ENCODE assay signal across 18 cellular contexts in genomic region chr4:152705918-152706317, GRCh38. TPM values are rescaled to one million over a fixed set of nuclear protein-coding genes. Genes with fewer than 3 reads are reported as not detected.
DNase-seq lines count a peak whose midpoint lies in the region; ATAC-seq and TF ChIP-seq lines count a peak whose summit lies in the region.
"Had no signal": no experiment of that assay in that cellular context is flagged by ENCODE, and none has a peak within 500 bp of the region (broad histone marks: within the 10 kb centered on the region; RNA-seq: fewer than 3 reads in every experiment).

No MANE protein-coding gene starts in this region.

- POLR2A ChIA-PET in activated CD4-positive, alpha-beta T cell treated with anti-CD3 and anti-CD28 coated beads, Interleukin-2, amount 10 ng/mL, durations not matched to agents 7 days and 5 days (lab: Charles Lee): no interaction called here
- POLR2A ChIA-PET in PC-9 (lab: Charles Lee; ENCODE audit: unreplicated experiment): interaction anchor here (0.6 kb wide), 1 partner anchor 26 kb away, joined by 4 read pairs; the partner anchor contains the start of gene TMEM154

- H3K36me3 ChIP-seq in GM23338 (ENCODE audit: insufficient read depth) (no peaks in the 10 kb centered on the region), OCI-LY1 (ENCODE audit: insufficient read depth, low read length) (no peaks in the 10 kb centered on the region), endodermal cell (ENCODE audit: control insufficient read depth, insufficient read depth, low read length) (no peaks in the 10 kb centered on the region), neural progenitor cell (no peaks in the 10 kb centered on the region), upper lobe of right lung (no peaks in the 10 kb centered on the region), PC-9 (ENCODE audit: low read depth) (no peaks in the 10 kb centered on the region)
- H3K36me3 ChIP-seq: HAP-1 had no signal

- H3K9me2 ChIP-seq in GM23338 (ENCODE audit: insufficient read depth): no peaks in the 10 kb centered on the region
- H3K9me2 ChIP-seq in OCI-LY1 (ENCODE audit: low read depth, low read length): no peaks in the 10 kb centered on the region
- H3K9me2 ChIP-seq in PC-9 (ENCODE audit: insufficient read depth): no peaks in the 10 kb centered on the region

- ATAC-seq in GM23338 (peak; percentile 68), upper lobe of right lung (no peak)

- H3K9me3 Mint-ChIP-seq in GM23338 (peaks cover 23% of the 10 kb centered on the region), endodermal cell (peaks cover 5% of the 10 kb centered on the region), neural progenitor cell (peaks cover 7% of the 10 kb centered on the region)
- peaks cover 14% of the 10 kb centered on the region for H3K9me3 Mint-ChIP-seq in activated CD4-positive, alpha-beta T cell treated with anti-CD3 and anti-CD28 coated beads, Interleukin-2, amount 10 ng/mL, durations not matched to agents 7 days and 5 days

- TF ChIP-seq CTCF in GM23338 (conservative IDR thresholded peaks at IDR 0.05; ENCODE audit: low read depth in 2 of 2): peak; percentile 66 to 74
- 0 out of 2 replicates have a peak, but pooled peaks have one; percentile 12 for TF ChIP-seq CTCF in OCI-LY1 (IDR thresholded peaks at IDR 0.05; ENCODE audit: low read length)
- TF ChIP-seq CTCF in endodermal cell (conservative IDR thresholded peaks at IDR 0.05): peak; percentile 76
- peak; percentile 44 for TF ChIP-seq CTCF in neural progenitor cell (IDR thresholded peaks at IDR 0.05)
- TF ChIP-seq CTCF in upper lobe of right lung (IDR thresholded peaks at IDR 0.05): no peak
- no peak for TF ChIP-seq CTCF in PC-9 (conservative IDR thresholded peaks at IDR 0.05)

- no peaks in the 10 kb centered on the region for H3K27me3 ChIP-seq in GM23338 (ENCODE audit: insufficient read depth)
- H3K27me3 ChIP-seq in OCI-LY1 (ENCODE audit: insufficient read depth, low read length): no peaks in the 10 kb centered on the region
- H3K27me3 ChIP-seq in endodermal cell (ENCODE audit: control insufficient read depth, insufficient read depth, low read length, poor library complexity, severe bottlenecking): no peaks in the 10 kb centered on the region
- no peaks in the 10 kb centered on the region for H3K27me3 ChIP-seq in neural progenitor cell
- no peaks in the 10 kb centered on the region for H3K27me3 ChIP-seq in upper lobe of right lung
- no peaks in the 10 kb centered on the region for H3K27me3 ChIP-seq in PC-9 (ENCODE audit: insufficient read depth, low read depth)

- H2AFZ ChIP-seq in GM23338: no peak overlapping the region
- H2AFZ ChIP-seq in OCI-LY1 (ENCODE audit: low read length): no peak overlapping the region
- no peak overlapping the region for H2AFZ ChIP-seq in neural progenitor cell (replicated peaks)
- H2AFZ ChIP-seq in PC-9: no peak overlapping the region

- H3K79me2 ChIP-seq in GM23338 (replicated peaks; ENCODE audit: insufficient read depth): no peaks in the 10 kb centered on the region
- H3K79me2 ChIP-seq in OCI-LY1 (ENCODE audit: insufficient read depth, low read length): no peaks in the 10 kb centered on the region
- no peaks in the 10 kb centered on the region for H3K79me2 ChIP-seq in neural progenitor cell (ENCODE audit: low read depth)
- H3K79me2 ChIP-seq in PC-9 (ENCODE audit: low read depth): no peaks in the 10 kb centered on the region

- H3K9ac ChIP-seq in OCI-LY1 (ENCODE audit: low read length) (no peak overlapping the region), endodermal cell (ENCODE audit: extremely low read depth, low read length, poor library complexity, severe bottlenecking) (no peak overlapping the region), neural progenitor cell (no peak overlapping the region)

- BruUV-seq in PC-9 (replicated peaks; lab: Mats Ljungman, UMichigan): no TSS peak

- H3K36me3 Mint-ChIP-seq in GM23338 (ENCODE audit: low read depth) (peaks cover 22% of the 10 kb centered on the region), endodermal cell (ENCODE audit: low read depth) (peaks cover 1% of the 10 kb centered on the region), neural progenitor cell (no peaks in the 10 kb centered on the region)
- peaks cover 2% of the 10 kb centered on the region for H3K36me3 Mint-ChIP-seq in activated CD4-positive, alpha-beta T cell treated with anti-CD3 and anti-CD28 coated beads, Interleukin-2, amount 10 ng/mL, durations not matched to agents 7 days and 5 days (ENCODE audit: low read depth)

- H4K20me1 ChIP-seq in GM23338 (replicated peaks; ENCODE audit: insufficient read depth) (no peaks in the 10 kb centered on the region), OCI-LY1 (ENCODE audit: insufficient read depth, low read length) (no peaks in the 10 kb centered on the region), neural progenitor cell (ENCODE audit: low read depth) (no peaks in the 10 kb centered on the region), PC-9 (ENCODE audit: insufficient read depth) (no peaks in the 10 kb centered on the region)

- H3K4me1 ChIP-seq in GM23338 (ENCODE audit: insufficient read depth) (peaks cover 43% of the 10 kb centered on the region), OCI-LY1 (ENCODE audit: insufficient read depth, low read length, severe bottlenecking) (no peaks in the 10 kb centered on the region), endodermal cell (ENCODE audit: control insufficient read depth, insufficient read depth, low read length) (no peaks in the 10 kb centered on the region), neural progenitor cell (peaks cover 11% of the 10 kb centered on the region), upper lobe of right lung (no peaks in the 10 kb centered on the region), PC-9 (replicated peaks; ENCODE audit: insufficient read depth) (peaks cover 33% of the 10 kb centered on the region)
- H3K4me1 ChIP-seq: HAP-1 had no signal

- DNase-seq in GM23338 (ENCODE audit: low spot score) (peak; percentile 69), endodermal cell (no peak), neural progenitor cell (ENCODE audit: low spot score) (peak; percentile 34), upper lobe of right lung (no peak), PC-9 (no peak)
- no peak for DNase-seq in activated CD4-positive, alpha-beta T cell treated with anti-CD3 and anti-CD28 coated beads, Interleukin-2, amount 10 ng/mL, durations not matched to agents 7 days and 5 days
- DNase-seq: CD4-positive, alpha-beta memory T cell; DMS79 treated with DMSO at 0.1 percent for 48 hours; IMR-90; Kasumi-1; NCI-H1436 treated with DMSO at 0.1 percent for 48 hours; NCI-H226; NCI-H69; SHP77 treated with DMSO at 0.1 percent for 48 hours; SW 1271 had no signal

- CTCF ChIA-PET in activated CD4-positive, alpha-beta T cell treated with anti-CD3 and anti-CD28 coated beads, Interleukin-2, amount 10 ng/mL, durations not matched to agents 7 days and 5 days (lab: Charles Lee): interaction anchor here (0.6 kb wide), 1 partner anchor 432 kb away, joined by 3 read pairs; no protein-coding TSS in a partner anchor
- CTCF ChIA-PET in PC-9 (lab: Charles Lee): interaction anchor here (0.7 kb wide), 1 partner anchor 22 kb away, joined by 3 read pairs; no protein-coding TSS in a partner anchor

- WGBS in endodermal cell (ENCODE audit: insufficient coverage in 1 of 2, insufficient read length in 1 of 2), 2 experiments: no CpG with 5 or more reads among the region's 1 CpG

- no peak overlapping the region for H3K4me2 ChIP-seq in GM23338
- H3K4me2 ChIP-seq in OCI-LY1 (ENCODE audit: low read length): no peak overlapping the region
- H3K4me2 ChIP-seq in neural progenitor cell: no peak overlapping the region
- no peak overlapping the region for H3K4me2 ChIP-seq in PC-9

- H3K4me1 Mint-ChIP-seq in GM23338 (peaks cover 53% of the 10 kb centered on the region), endodermal cell (peaks cover 56% of the 10 kb centered on the region), neural progenitor cell (peaks cover 11% of the 10 kb centered on the region)
- H3K4me1 Mint-ChIP-seq in activated CD4-positive, alpha-beta T cell treated with anti-CD3 and anti-CD28 coated beads, Interleukin-2, amount 10 ng/mL, durations not matched to agents 7 days and 5 days: no peaks in the 10 kb centered on the region

- H3K27me3 Mint-ChIP-seq in GM23338 (ENCODE audit: insufficient read depth, low read depth, poor library complexity) (peaks cover 2% of the 10 kb centered on the region), endodermal cell (ENCODE audit: insufficient read depth) (no peaks in the 10 kb centered on the region), neural progenitor cell (ENCODE audit: insufficient read depth, low read depth) (peaks cover 2% of the 10 kb centered on the region)
- H3K27me3 Mint-ChIP-seq in activated CD4-positive, alpha-beta T cell treated with anti-CD3 and anti-CD28 coated beads, Interleukin-2, amount 10 ng/mL, durations not matched to agents 7 days and 5 days: no peaks in the 10 kb centered on the region
- H3K27me3 Mint-ChIP-seq: B cell had no signal

- intact Hi-C loops in upper lobe of right lung (cut with DNase I) (no loop called here), PC-9 (cut with micrococcal nuclease; ENCODE audit: unreplicated experiment) (no loop called here)

- H3F3A ChIP-seq in GM23338 (replicated peaks; ENCODE audit: low read depth): no peaks in the 10 kb centered on the region
- H3F3A ChIP-seq in OCI-LY1 (ENCODE audit: insufficient read depth, low read length): no peaks in the 10 kb centered on the region
- peaks cover 4% of the 10 kb centered on the region for H3F3A ChIP-seq in neural progenitor cell (ENCODE audit: low read depth)
- H3F3A ChIP-seq in PC-9 (ENCODE audit: insufficient read depth, low read depth): peaks cover 18% of the 10 kb centered on the region

- peak overlapping the region; percentile 34; the same call in 1 of the 2 replicates for H3K27ac Mint-ChIP-seq in GM23338
- no peak overlapping the region for H3K27ac Mint-ChIP-seq in endodermal cell
- H3K27ac Mint-ChIP-seq in neural progenitor cell: no peak overlapping the region
- H3K27ac Mint-ChIP-seq in activated CD4-positive, alpha-beta T cell treated with anti-CD3 and anti-CD28 coated beads, Interleukin-2, amount 10 ng/mL, durations not matched to agents 7 days and 5 days: no peak overlapping the region
- H3K27ac Mint-ChIP-seq: B cell; CD4-positive, alpha-beta memory T cell had no signal

- H3K27ac ChIP-seq in GM23338 (ENCODE audit: low read depth) (no peak overlapping the region), OCI-LY1 (ENCODE audit: low read depth, low read length, poor library complexity, severe bottlenecking) (no peak overlapping the region), endodermal cell (ENCODE audit: low read depth, low read length) (no peak overlapping the region), neural progenitor cell (no peak overlapping the region), upper lobe of right lung (no peak overlapping the region), PC-9 (no peak overlapping the region)

- no peak overlapping the region for H3K4me3 ChIP-seq in GM23338
- H3K4me3 ChIP-seq in OCI-LY1 (ENCODE audit: low read depth, low read length, poor library complexity, severe bottlenecking): no peak overlapping the region
- H3K4me3 ChIP-seq in endodermal cell (ENCODE audit: low read length): no peak overlapping the region
- no peak overlapping the region for H3K4me3 ChIP-seq in neural progenitor cell
- no peak overlapping the region for H3K4me3 ChIP-seq in upper lobe of right lung
- H3K4me3 ChIP-seq in PC-9: no peak overlapping the region
- H3K4me3 ChIP-seq: HAP-1 had no signal

- no peak overlapping the region for H3K4me3 Mint-ChIP-seq in GM23338
- no peak overlapping the region for H3K4me3 Mint-ChIP-seq in endodermal cell
- no peak overlapping the region for H3K4me3 Mint-ChIP-seq in neural progenitor cell
- H3K4me3 Mint-ChIP-seq in activated CD4-positive, alpha-beta T cell treated with anti-CD3 and anti-CD28 coated beads, Interleukin-2, amount 10 ng/mL, durations not matched to agents 7 days and 5 days: no peak overlapping the region
- H3K4me3 Mint-ChIP-seq: B cell; CD4-positive, alpha-beta memory T cell had no signal

- H3K9me3 ChIP-seq in OCI-LY1 (ENCODE audit: low read length): peaks cover 23% of the 10 kb centered on the region
- H3K9me3 ChIP-seq in endodermal cell (ENCODE audit: control insufficient read depth, low read length): peaks cover 19% of the 10 kb centered on the region
- H3K9me3 ChIP-seq in neural progenitor cell (ENCODE audit: low read depth): no peaks in the 10 kb centered on the region
- no peaks in the 10 kb centered on the region for H3K9me3 ChIP-seq in upper lobe of right lung
- H3K9me3 ChIP-seq in PC-9 (ENCODE audit: insufficient read depth, low read depth): no peaks in the 10 kb centered on the region
- H3K9me3 ChIP-seq: HAP-1 had no signal

RNA-seq across cellular contexts. Expression of gene TMEM154, which starts 26.1 kb away (rescaled TPM):
- total RNA-seq in GM23338 (2014; rRNA removed; shearing (Covaris generic)): 1.7 and 2.7 TPM in 2 replicates
- polyA plus RNA-seq in GM23338 (2016; fragmentation: Nextera tagmentation; extraction: Ambion mirVana): 1.0 and 1.8 TPM in 2 replicates
- 1 to 10 TPM in 1 of 2 donors, under 1 TPM in 1; 0.81 to 1.6 TPM for total RNA-seq in endodermal cell
- 0.75 TPM for polyA plus RNA-seq in endodermal cell (2013, experiment 1 of 2)
- polyA plus RNA-seq in endodermal cell (2013, experiment 2 of 2): 2.0 TPM
- 2.0 and 3.0 TPM in 2 replicates for total RNA-seq in neural progenitor cell (ENCODE audit: low replicate concordance)
- 10 to 100 TPM; 28.4 to 38.1 TPM for total RNA-seq in activated CD4-positive, alpha-beta T cell treated with anti-CD3 and anti-CD28 coated beads, Interleukin-2, amount 10 ng/mL, durations not matched to agents 7 days and 5 days
- 12.7 TPM for total RNA-seq in upper lobe of right lung
- total RNA-seq in PC-9 (2021): 19.7 and 34.5 TPM in 2 replicates

Comparison
In these comparisons a context has a peak if more than half of its experiments do, and no peak if none do; other contexts are left out.
1. DNase-seq: peak in GM23338 (single experiment) and neural progenitor cell (single experiment); none in endodermal cell (single experiment), activated CD4-positive, alpha-beta T cell treated with anti-CD3 and anti-CD28 coated beads, Interleukin-2, amount 10 ng/mL, durations not matched to agents 7 days and 5 days (single experiment), upper lobe of right lung (single experiment) and PC-9 (0 of 2).
2. CTCF ChIP-seq: peak in GM23338 (2 of 2), OCI-LY1 (single experiment), endodermal cell (single experiment) and neural progenitor cell (single experiment); none in upper lobe of right lung (single experiment) and PC-9 (single experiment).